19 cellular contexts compared by ENCODE assay signal in genomic region chr11:118114266-118114665, GRCh38. TPM values are rescaled to one million over a fixed set of nuclear protein-coding genes. Genes with fewer than 3 reads are reported as not detected.
DNase-seq lines count a peak whose midpoint lies in the region; ATAC-seq and TF ChIP-seq lines count a peak whose summit lies in the region.
"Had no signal": no experiment of that assay in that cellular context is flagged by ENCODE, and none has a peak within 500 bp of the region (broad histone marks: within the 10 kb centered on the region; RNA-seq: fewer than 3 reads in every experiment).

No MANE protein-coding gene starts in this region.

- no peak for TF ChIP-seq POLR2A in heart left ventricle (IDR thresholded peaks at IDR 0.05)

- no peak overlapping the region for H3K4me3 Mint-ChIP-seq in WTC11
- H3K4me3 Mint-ChIP-seq: CD14-positive monocyte had no signal

- H2AFZ ChIP-seq in OCI-LY7 (ENCODE audit: low read length) = no peak overlapping the region

- intact Hi-C loops in cardiac septum (cut with DNase I) = no loop called here
- intact Hi-C loops in heart left ventricle (cut with DNase I) = no loop called here
- intact Hi-C loops in OCI-LY7 (cut with micrococcal nuclease; ENCODE audit: unreplicated experiment) = no loop called here

- peaks cover 11% of the 10 kb centered on the region for H3K4me1 Mint-ChIP-seq in WTC11

- no peaks in the 10 kb centered on the region for H3K36me3 Mint-ChIP-seq in WTC11
- H3K36me3 Mint-ChIP-seq: CD14-positive monocyte had no signal

- H3K9me3 Mint-ChIP-seq in WTC11 = no peaks in the 10 kb centered on the region
- H3K9me3 Mint-ChIP-seq: CD14-positive monocyte had no signal

- no peak for ATAC-seq in heart left ventricle
- ATAC-seq in WTC11 = peak; percentile 39; the same call in 1 of the 2 replicates
- ATAC-seq in esophagus mucosa = peak; percentile 18
- ATAC-seq: Right ventricle myocardium inferior had no signal

- no peaks in the 10 kb centered on the region for H3K36me3 ChIP-seq in heart left ventricle
- H3K36me3 ChIP-seq in WERI-Rb-1 = no peaks in the 10 kb centered on the region
- H3K36me3 ChIP-seq in OCI-LY7 (ENCODE audit: insufficient read depth, low read length) = no peaks in the 10 kb centered on the region

- no peak overlapping the region for H3K4me2 ChIP-seq in OCI-LY7 (ENCODE audit: low read length)

- H3K27ac ChIP-seq in heart left ventricle = no peak overlapping the region
- H3K27ac ChIP-seq in WERI-Rb-1 = no peak overlapping the region
- H3K27ac ChIP-seq in OCI-LY7 (ENCODE audit: low read depth, low read length, poor library complexity, severe bottlenecking) = no peak overlapping the region
- H3K27ac ChIP-seq: HL-60, Peyer's patch had no signal

- H3K9me3 ChIP-seq in heart left ventricle (no peaks in the 10 kb centered on the region), WERI-Rb-1 (ENCODE audit: severe bottlenecking) (no peaks in the 10 kb centered on the region), OCI-LY7 (ENCODE audit: low read length) (no peaks in the 10 kb centered on the region)
- H3K9me3 ChIP-seq: Peyer's patch had no signal

- no peaks in the 10 kb centered on the region for H4K20me1 ChIP-seq in OCI-LY7 (ENCODE audit: insufficient read depth, low read length)

- H3K27me3 ChIP-seq in heart left ventricle (no peaks in the 10 kb centered on the region), WERI-Rb-1 (ENCODE audit: insufficient read depth, low read depth, severe bottlenecking) (no peaks in the 10 kb centered on the region)
- H3K27me3 ChIP-seq: Peyer's patch had no signal

- no peak for TF ChIP-seq CTCF in heart left ventricle (IDR thresholded peaks at IDR 0.05)
- no peak for TF ChIP-seq CTCF in WTC11 (IDR thresholded peaks at IDR 0.05)
- no peak for TF ChIP-seq CTCF in WERI-Rb-1 (IDR thresholded peaks at IDR 0.05; ENCODE audit: low read depth, low read length)
- no peak for TF ChIP-seq CTCF in OCI-LY7 (conservative IDR thresholded peaks at IDR 0.05; ENCODE audit: low read length)

- no peaks in the 10 kb centered on the region for H3K79me2 ChIP-seq in OCI-LY7 (ENCODE audit: insufficient read depth, low read depth, low read length)

- POLR2A ChIA-PET in WTC11 (lab: Charles Lee) (no interaction called here), OCI-LY7 (lab: Charles Lee) (no interaction called here)

- H3K9me2 ChIP-seq in OCI-LY7 (ENCODE audit: insufficient read depth, low read length) = no peaks in the 10 kb centered on the region

- no peaks in the 10 kb centered on the region; the same call in 1 of the 2 replicates for H3K27me3 Mint-ChIP-seq in WTC11 (ENCODE audit: low read depth)

- no TSS peak for BruUV-seq in OCI-LY7 (replicated peaks; lab: Mats Ljungman, UMichigan)

- DNase-seq in cardiac septum (ENCODE audit: low spot score) (peak; percentile 64), heart left ventricle (no peak), WTC11 (ENCODE audit: low spot score) (no peak), WERI-Rb-1 (no peak), OCI-LY7 (ENCODE audit: low spot score) (no peak), NCI-H526 treated with DMSO at 0.1 percent for 48 hours (lab: John Stamatoyannopoulos, UW) (no peak)
- DNase-seq: DMS 273 treated with DMSO at 0.1 percent for 48 hours, GDM1, NCI-H1436, NCI-H2029, NCI-H2171, NCI-H446 treated with DMSO at 0.1 percent for 48 hours, NCI-H82, Peyer's patch had no signal

- H3K4me1 ChIP-seq in heart left ventricle = peaks cover 0 to 25% (median 11%) of the 10 kb centered on the region in 12 donors
- H3K4me1 ChIP-seq in OCI-LY7 (ENCODE audit: insufficient read depth, low read length, poor library complexity, severe bottlenecking) = no peaks in the 10 kb centered on the region
- H3K4me1 ChIP-seq: Peyer's patch had no signal

- H3K4me3 ChIP-seq in heart left ventricle (no peak overlapping the region), WERI-Rb-1 (ENCODE audit: low read depth, low read length) (no peak overlapping the region), OCI-LY7 (ENCODE audit: low read depth, low read length, poor library complexity, severe bottlenecking) (no peak overlapping the region)
- H3K4me3 ChIP-seq: Peyer's patch had no signal

- no peak overlapping the region for H3K27ac Mint-ChIP-seq in WTC11

- WGBS in heart left ventricle, 4 donors = 76 to 85% (median 78%) methylated on average over 1 of the region's 1 CpG

- CTCF ChIA-PET in WTC11 (lab: Charles Lee) (interaction anchor here (0.6 to 1.3 kb wide), 4 partner anchors 36 to 297 kb away, joined by 3 to 4 read pairs (median 4); no protein-coding TSS in a partner anchor), OCI-LY7 (lab: Charles Lee; ENCODE audit: unreplicated experiment) (no interaction called here)

TF ChIP-seq in WTC11, 78 proteins besides CTCF, POLR2A, EP300 and RAD21 (continues in another document):
- no peak for TF ChIP-seq ZBTB43 (CRISPR knock-in tag; IDR thresholded peaks at IDR 0.05)
- TF ChIP-seq MYBL2 (CRISPR knock-in tag; IDR thresholded peaks at IDR 0.05) = no peak
- TF ChIP-seq FOXK1 (CRISPR knock-in tag; IDR thresholded peaks at IDR 0.05) = no peak
- TF ChIP-seq SOX15 (CRISPR knock-in tag; IDR thresholded peaks at IDR 0.05) = no peak
- TF ChIP-seq IRF2 (CRISPR knock-in tag; IDR thresholded peaks at IDR 0.05; ENCODE audit: borderline replicate concordance, low read depth) = no peak
- TF ChIP-seq, protein P1, sequence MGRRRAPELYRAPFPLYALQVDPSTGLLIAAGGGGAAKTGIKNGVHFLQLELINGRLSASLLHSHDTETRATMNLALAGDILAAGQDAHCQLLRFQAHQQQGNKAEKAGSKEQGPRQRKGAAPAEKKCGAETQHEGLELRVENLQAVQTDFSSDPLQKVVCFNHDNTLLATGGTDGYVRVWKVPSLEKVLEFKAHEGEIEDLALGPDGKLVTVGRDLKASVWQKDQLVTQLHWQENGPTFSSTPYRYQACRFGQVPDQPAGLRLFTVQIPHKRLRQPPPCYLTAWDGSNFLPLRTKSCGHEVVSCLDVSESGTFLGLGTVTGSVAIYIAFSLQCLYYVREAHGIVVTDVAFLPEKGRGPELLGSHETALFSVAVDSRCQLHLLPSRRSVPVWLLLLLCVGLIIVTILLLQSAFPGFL (CRISPR knock-in tag; IDR thresholded peaks at IDR 0.05; ENCODE audit: borderline replicate concordance) = no peak
- TF ChIP-seq GABPB1 (CRISPR knock-in tag; IDR thresholded peaks at IDR 0.05) = no peak
- no peak for TF ChIP-seq NR2C2 (CRISPR knock-in tag; IDR thresholded peaks at IDR 0.05)
- no peak for TF ChIP-seq TCF7 (CRISPR knock-in tag; IDR thresholded peaks at IDR 0.05; ENCODE audit: low read depth)
- no peak for TF ChIP-seq HMGA2 (CRISPR knock-in tag; IDR thresholded peaks at IDR 0.05)
- no peak for TF ChIP-seq ZBTB21 (CRISPR knock-in tag; IDR thresholded peaks at IDR 0.05; ENCODE audit: borderline replicate concordance)
- TF ChIP-seq ZMAT4 (CRISPR knock-in tag; IDR thresholded peaks at IDR 0.05) = no peak
- no peak for TF ChIP-seq ZNF317 (CRISPR knock-in tag; IDR thresholded peaks at IDR 0.05; ENCODE audit: borderline replicate concordance, low read depth)
- no peak for TF ChIP-seq GRHL2 (CRISPR knock-in tag; IDR thresholded peaks at IDR 0.05; ENCODE audit: insufficient replicate concordance, severe bottlenecking)
- no peak for TF ChIP-seq ZNF219 (CRISPR knock-in tag; IDR thresholded peaks at IDR 0.05; ENCODE audit: borderline replicate concordance)
- TF ChIP-seq EMX1 (CRISPR knock-in tag; IDR thresholded peaks at IDR 0.05) = no peak
- TF ChIP-seq, protein P2, sequence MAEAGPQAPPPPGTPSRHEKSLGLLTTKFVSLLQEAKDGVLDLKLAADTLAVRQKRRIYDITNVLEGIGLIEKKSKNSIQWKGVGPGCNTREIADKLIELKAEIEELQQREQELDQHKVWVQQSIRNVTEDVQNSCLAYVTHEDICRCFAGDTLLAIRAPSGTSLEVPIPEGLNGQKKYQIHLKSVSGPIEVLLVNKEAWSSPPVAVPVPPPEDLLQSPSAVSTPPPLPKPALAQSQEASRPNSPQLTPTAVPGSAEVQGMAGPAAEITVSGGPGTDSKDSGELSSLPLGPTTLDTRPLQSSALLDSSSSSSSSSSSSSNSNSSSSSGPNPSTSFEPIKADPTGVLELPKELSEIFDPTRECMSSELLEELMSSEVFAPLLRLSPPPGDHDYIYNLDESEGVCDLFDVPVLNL (CRISPR knock-in tag; IDR thresholded peaks at IDR 0.05; ENCODE audit: borderline replicate concordance, low read depth) = no peak
- no peak for TF ChIP-seq FOXP1 (CRISPR knock-in tag; IDR thresholded peaks at IDR 0.05; ENCODE audit: borderline replicate concordance)

RNA-seq across cellular contexts. Expression of gene SMIM35, which starts 27.5 kb away (rescaled TPM):
- total RNA-seq in cardiac septum (not detected), heart left ventricle (under 1 TPM in 1 of 9 donors, not detected in 8; 0.21 TPM), WTC11 (2021) (not detected in 3 replicates), esophagus mucosa (not detected), OCI-LY7 (2022) (0.67 and 0.90 TPM in 2 replicates)
- not detected for polyA plus RNA-seq in heart left ventricle
- total RNA-seq in OCI-LY7 (2014; rRNA removed; shearing (Covaris generic)) = 0.06 and 0.08 TPM in 2 replicates
- total RNA-seq: H4, Peyer's patch, Right ventricle myocardium inferior had no signal

RNA-seq across cellular contexts. Expression of gene TMPRSS4, which starts 37.4 kb away (rescaled TPM):
- total RNA-seq in cardiac septum (0.32 TPM), heart left ventricle (under 1 TPM in 3 of 9 donors, not detected in 6; 0.13 to 0.39 (median 0.32) TPM), WTC11 (2021) (1.1 to 1.4 TPM (median 1.4 TPM) in 3 replicates), esophagus mucosa (208 TPM), OCI-LY7 (2022) (not detected in 2 replicates)
- polyA plus RNA-seq in heart left ventricle = under 1 TPM in 1 of 2 donors, not detected in 1; 0.26 TPM
- total RNA-seq in OCI-LY7 (2014; rRNA removed; shearing (Covaris generic)) = 0.03 TPM in 1 of 2 replicates, not detected in the other
- total RNA-seq: H4, Right ventricle myocardium inferior had no signal
- polyA plus RNA-seq: CD14-positive monocyte had no signal

RNA-seq across cellular contexts. Expression of gene SCN4B, which starts 38.4 kb away (rescaled TPM):
- total RNA-seq in cardiac septum = 17.0 TPM
- total RNA-seq in heart left ventricle = 10 to 100 TPM in 6 of 9 donors, 1 to 10 TPM in 3; 2.1 to 16.9 (median 12.7) TPM
- 1 to 10 TPM; 6.4 to 8.6 TPM for polyA plus RNA-seq in heart left ventricle
- total RNA-seq in WTC11 (2021) = 3.5 to 4.5 TPM (median 4.4 TPM) in 3 replicates
- 2.5 TPM for total RNA-seq in esophagus mucosa
- total RNA-seq in OCI-LY7 (2014; rRNA removed; shearing (Covaris generic)) = not detected in 2 replicates
- not detected in 2 replicates for total RNA-seq in OCI-LY7 (2022)
- polyA plus RNA-seq: CD14-positive monocyte had no signal

Comparison
In these comparisons a context has a peak if more than half of its experiments do, and no peak if none do; other contexts are left out.
1. ATAC-seq: peak in WTC11 (single experiment) and esophagus mucosa (single experiment); none in heart left ventricle (0 of 4).
2. RNA of gene TMPRSS4, which starts 37.4 kb away (total RNA-seq): 208 TPM in esophagus mucosa (single experiment); 1.1 to 1.4 TPM in WTC11, 0.32 TPM in cardiac septum (single experiment), 0.13 to 0.39 TPM in heart left ventricle and 0.03 TPM in OCI-LY7; every median in the first group is over 10 times any median in the second.